ENCODE assay signal across 8 cellular contexts in genomic region chr14:30786701-30787100, GRCh38.
"Had no signal": no experiment of that assay in that cellular context is flagged by ENCODE, and none has a peak within 500 bp of the region (broad histone marks: within the 10 kb centered on the region; RNA-seq: fewer than 3 reads in every experiment).

No MANE protein-coding gene starts in this region.

- H3K27ac ChIP-seq: GM23248 had no signal

- H3K9me3 Mint-ChIP-seq: H9 had no signal

- H3K9ac ChIP-seq: GM23248 had no signal

- H3K4me1 Mint-ChIP-seq: H9, IgD-negative memory B cell had no signal

- DNase-seq: GM23248, H9, HCEC 1CT, KG1 had no signal

- ATAC-seq: HepG2 had no signal

- FAIRE-seq: H1, H54, HepG2 had no signal

- H3K4me3 ChIP-seq: GM23248 had no signal

- H3K4me3 Mint-ChIP-seq: H9, IgD-negative memory B cell had no signal

- H3K27ac Mint-ChIP-seq: H9, IgD-negative memory B cell had no signal

- H2AFZ ChIP-seq: GM23248 had no signal
